15 cellular contexts compared by ENCODE assay signal in genomic region chr15:25668236-25668635, GRCh38.
"Had no signal": no experiment of that assay in that cellular context is flagged by ENCODE, and none has a peak within 500 bp of the region (broad histone marks: within the 10 kb centered on the region; RNA-seq: fewer than 3 reads in every experiment).

No MANE protein-coding gene starts in this region.

- H3K27me3 ChIP-seq: hepatocyte, sigmoid colon, vagina had no signal

- H3K4me2 ChIP-seq: hepatocyte had no signal

- H3K27ac ChIP-seq: hepatocyte, skin epidermis, thyroid gland, upper lobe of right lung, vagina had no signal

- DNase-seq: cortex of kidney; dorsolateral prefrontal cortex; effector CD8-positive, alpha-beta T cell; left colon; naive thymus-derived CD4-positive, alpha-beta T cell; nephron progenitor cell; posterior cingulate gyrus; sigmoid colon; stimulated activated naive CD4-positive, alpha-beta T cell treated with Interleukin-2 at 50 U/mL for 16 hours; thyroid gland; upper lobe of right lung had no signal

- H3K9me3 ChIP-seq: sigmoid colon, thyroid gland, upper lobe of right lung, vagina had no signal

- H3K79me2 ChIP-seq: hepatocyte had no signal

- H2AFZ ChIP-seq: hepatocyte had no signal

- H3K36me3 ChIP-seq: sigmoid colon, thyroid gland, upper lobe of right lung, vagina had no signal

- ATAC-seq: esophagus mucosa; left colon; naive thymus-derived CD4-positive, alpha-beta T cell; upper lobe of right lung had no signal

- H3K4me3 ChIP-seq: dorsolateral prefrontal cortex, hepatocyte, sigmoid colon, skin epidermis, thyroid gland, upper lobe of right lung, vagina had no signal
